In the genomic region with DNA sequence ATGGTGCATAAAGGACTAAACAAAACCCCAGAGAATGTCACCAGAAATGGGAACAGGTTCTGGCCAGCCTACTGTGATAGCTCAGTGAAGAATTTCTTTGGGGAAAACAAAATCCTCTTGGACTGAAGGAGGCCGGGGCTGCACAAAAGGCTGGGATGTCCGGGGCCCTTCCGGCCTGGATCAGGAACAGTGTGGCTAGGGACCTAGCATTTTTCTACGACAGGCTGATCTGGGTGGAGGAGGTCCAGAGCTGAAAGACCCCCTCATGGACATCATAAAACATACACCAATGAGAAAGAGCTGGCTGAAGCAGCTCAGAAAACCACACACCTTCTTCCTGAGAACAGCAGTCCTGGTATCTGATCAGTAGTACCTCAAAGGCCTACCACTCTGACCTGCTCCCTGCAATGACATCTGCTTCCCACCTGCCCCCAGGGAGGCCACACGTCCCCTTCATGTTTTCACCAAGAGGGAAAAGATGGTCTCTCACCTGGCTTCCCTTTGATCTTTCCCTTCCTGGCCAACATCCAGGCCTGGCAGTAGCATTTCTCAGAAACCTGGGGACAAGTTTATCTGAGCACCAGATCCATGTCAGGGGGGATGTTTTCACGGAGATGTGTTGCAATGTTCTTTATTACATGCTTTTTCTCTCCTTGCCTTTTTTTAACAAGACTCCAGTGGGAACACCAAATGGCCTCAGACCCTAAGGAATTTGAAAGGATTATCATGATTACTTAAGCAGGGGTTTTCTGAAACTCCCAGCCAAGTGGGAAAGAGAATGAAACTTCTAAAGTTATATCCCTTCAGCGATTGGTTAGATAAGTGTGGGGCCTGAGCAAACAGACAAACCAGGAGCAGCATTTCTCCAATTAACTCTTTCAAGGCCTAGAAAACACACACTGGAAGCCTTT, we compare ENCODE assay signal across 1 cellular context.
A peak's percentile ranks its signal among the peaks of the same experiment; 100 is the strongest.
TF ChIP-seq lines count a peak whose summit lies in the region.

No MANE protein-coding gene starts in this region.

TF ChIP-seq in HepG2, 621 proteins besides CTCF, POLR2A, EP300 and RAD21 (continued from another document and continues in another):
- TF ChIP-seq ZNF281 (CRISPR knock-in tag; IDR thresholded peaks at IDR 0.05; ENCODE audit: borderline replicate concordance) (peak; percentile 37; the same call in 1 of the 2 replicates), PHF8 (CRISPR knock-in tag; IDR thresholded peaks at IDR 0.05) (peak; percentile 19; the same call in 1 of the 2 replicates), THAP7 (CRISPR knock-in tag; IDR thresholded peaks at IDR 0.05) (0 out of 2 replicates have a peak, but pooled peaks have one; percentile 32), TCF7 (IDR thresholded peaks at IDR 0.05; ENCODE audit: low read depth) (peak; percentile 84), LCORL (IDR thresholded peaks at IDR 0.05) (no peak), LCORL (CRISPR knock-in tag; IDR thresholded peaks at IDR 0.05) (peak; percentile 52; the same call in 1 of the 2 replicates), ZNF710 (CRISPR knock-in tag; IDR thresholded peaks at IDR 0.05; ENCODE audit: borderline replicate concordance) (peak; percentile 82; the same call in 1 of the 2 replicates), GATAD2A (CRISPR knock-in tag; IDR thresholded peaks at IDR 0.05) (peak; percentile 75), NFIC (IDR thresholded peaks at IDR 0.05; ENCODE audit: low read length) (peak; percentile 78; the same call in 1 of the 2 replicates), SAP130 (CRISPR knock-in tag; IDR thresholded peaks at IDR 0.05; ENCODE audit: low read depth) (peak; percentile 52; the same call in 1 of the 2 replicates), TFDP2 (CRISPR knock-in tag; IDR thresholded peaks at IDR 0.05) (no peak), THAP11 (CRISPR knock-in tag; IDR thresholded peaks at IDR 0.05) (peak; percentile 36; the same call in 1 of the 2 replicates), ZNF496 (CRISPR knock-in tag; IDR thresholded peaks at IDR 0.05; ENCODE audit: insufficient replicate concordance) (no peak), POLR2G (IDR thresholded peaks at IDR 0.05; ENCODE audit: low read depth, low read length) (0 out of 2 replicates have a peak, but pooled peaks have one; percentile 37), CEBPB (IDR thresholded peaks at IDR 0.05; ENCODE audit: borderline replicate concordance, low read depth, low read length) (peak; percentile 31; the same call in 1 of the 2 replicates), ASH2L (IDR thresholded peaks at IDR 0.05; ENCODE audit: insufficient read length, low read depth, low read length) (peak; percentile 64), HCFC1 (IDR thresholded peaks at IDR 0.05; ENCODE audit: low read depth, low read length) (no peak), FOXK1 (CRISPR knock-in tag; IDR thresholded peaks at IDR 0.05; ENCODE audit: borderline replicate concordance, low read depth) (peak; percentile 59; the same call in 1 of the 2 replicates), NCOA2 (CRISPR knock-in tag; IDR thresholded peaks at IDR 0.05) (peak; percentile 58), PATZ1 (CRISPR knock-in tag; IDR thresholded peaks at IDR 0.05) (peak; percentile 66), BCL6 (CRISPR knock-in tag; IDR thresholded peaks at IDR 0.05) (peak; percentile 43), ZBTB38 (CRISPR knock-in tag; IDR thresholded peaks at IDR 0.05) (0 out of 2 replicates have a peak, but pooled peaks have one; percentile 39), MED1 (CRISPR knock-in tag; IDR thresholded peaks at IDR 0.05) (peak; percentile 71), RXRB (CRISPR knock-in tag; IDR thresholded peaks at IDR 0.05; ENCODE audit: borderline replicate concordance) (peak; percentile 71; the same call in 1 of the 2 replicates), SIX1 (CRISPR knock-in tag; IDR thresholded peaks at IDR 0.05; ENCODE audit: borderline replicate concordance) (0 out of 2 replicates have a peak, but pooled peaks have one; percentile 16), CHD4 (IDR thresholded peaks at IDR 0.05; ENCODE audit: borderline replicate concordance, low read length) (peak; percentile 46; the same call in 1 of the 2 replicates), CBX1 (IDR thresholded peaks at IDR 0.05; ENCODE audit: low read depth) (no peak), ZBTB33 (CRISPR knock-in tag; IDR thresholded peaks at IDR 0.05) (0 out of 2 replicates have a peak, but pooled peaks have one; percentile 16), PLRG1 (conservative IDR thresholded peaks at IDR 0.05) (no peak)
- TF ChIP-seq, protein P1, sequence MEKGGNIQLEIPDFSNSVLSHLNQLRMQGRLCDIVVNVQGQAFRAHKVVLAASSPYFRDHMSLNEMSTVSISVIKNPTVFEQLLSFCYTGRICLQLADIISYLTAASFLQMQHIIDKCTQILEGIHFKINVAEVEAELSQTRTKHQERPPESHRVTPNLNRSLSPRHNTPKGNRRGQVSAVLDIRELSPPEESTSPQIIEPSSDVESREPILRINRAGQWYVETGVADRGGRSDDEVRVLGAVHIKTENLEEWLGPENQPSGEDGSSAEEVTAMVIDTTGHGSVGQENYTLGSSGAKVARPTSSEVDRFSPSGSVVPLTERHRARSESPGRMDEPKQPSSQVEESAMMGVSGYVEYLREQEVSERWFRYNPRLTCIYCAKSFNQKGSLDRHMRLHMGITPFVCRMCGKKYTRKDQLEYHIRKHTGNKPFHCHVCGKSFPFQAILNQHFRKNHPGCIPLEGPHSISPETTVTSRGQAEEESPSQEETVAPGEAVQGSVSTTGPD (CRISPR knock-in tag; IDR thresholded peaks at IDR 0.05): peak; percentile 46; the same call in 1 of the 2 replicates
- TF ChIP-seq, protein P2, sequence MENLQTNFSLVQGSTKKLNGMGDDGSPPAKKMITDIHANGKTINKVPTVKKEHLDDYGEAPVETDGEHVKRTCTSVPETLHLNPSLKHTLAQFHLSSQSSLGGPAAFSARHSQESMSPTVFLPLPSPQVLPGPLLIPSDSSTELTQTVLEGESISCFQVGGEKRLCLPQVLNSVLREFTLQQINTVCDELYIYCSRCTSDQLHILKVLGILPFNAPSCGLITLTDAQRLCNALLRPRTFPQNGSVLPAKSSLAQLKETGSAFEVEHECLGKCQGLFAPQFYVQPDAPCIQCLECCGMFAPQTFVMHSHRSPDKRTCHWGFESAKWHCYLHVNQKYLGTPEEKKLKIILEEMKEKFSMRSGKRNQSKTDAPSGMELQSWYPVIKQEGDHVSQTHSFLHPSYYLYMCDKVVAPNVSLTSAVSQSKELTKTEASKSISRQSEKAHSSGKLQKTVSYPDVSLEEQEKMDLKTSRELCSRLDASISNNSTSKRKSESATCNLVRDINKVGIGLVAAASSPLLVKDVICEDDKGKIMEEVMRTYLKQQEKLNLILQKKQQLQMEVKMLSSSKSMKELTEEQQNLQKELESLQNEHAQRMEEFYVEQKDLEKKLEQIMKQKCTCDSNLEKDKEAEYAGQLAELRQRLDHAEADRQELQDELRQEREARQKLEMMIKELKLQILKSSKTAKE (CRISPR knock-in tag; IDR thresholded peaks at IDR 0.05; ENCODE audit: borderline replicate concordance): 0 out of 2 replicates have a peak, but pooled peaks have one; percentile 38
- TF ChIP-seq, protein P3, sequence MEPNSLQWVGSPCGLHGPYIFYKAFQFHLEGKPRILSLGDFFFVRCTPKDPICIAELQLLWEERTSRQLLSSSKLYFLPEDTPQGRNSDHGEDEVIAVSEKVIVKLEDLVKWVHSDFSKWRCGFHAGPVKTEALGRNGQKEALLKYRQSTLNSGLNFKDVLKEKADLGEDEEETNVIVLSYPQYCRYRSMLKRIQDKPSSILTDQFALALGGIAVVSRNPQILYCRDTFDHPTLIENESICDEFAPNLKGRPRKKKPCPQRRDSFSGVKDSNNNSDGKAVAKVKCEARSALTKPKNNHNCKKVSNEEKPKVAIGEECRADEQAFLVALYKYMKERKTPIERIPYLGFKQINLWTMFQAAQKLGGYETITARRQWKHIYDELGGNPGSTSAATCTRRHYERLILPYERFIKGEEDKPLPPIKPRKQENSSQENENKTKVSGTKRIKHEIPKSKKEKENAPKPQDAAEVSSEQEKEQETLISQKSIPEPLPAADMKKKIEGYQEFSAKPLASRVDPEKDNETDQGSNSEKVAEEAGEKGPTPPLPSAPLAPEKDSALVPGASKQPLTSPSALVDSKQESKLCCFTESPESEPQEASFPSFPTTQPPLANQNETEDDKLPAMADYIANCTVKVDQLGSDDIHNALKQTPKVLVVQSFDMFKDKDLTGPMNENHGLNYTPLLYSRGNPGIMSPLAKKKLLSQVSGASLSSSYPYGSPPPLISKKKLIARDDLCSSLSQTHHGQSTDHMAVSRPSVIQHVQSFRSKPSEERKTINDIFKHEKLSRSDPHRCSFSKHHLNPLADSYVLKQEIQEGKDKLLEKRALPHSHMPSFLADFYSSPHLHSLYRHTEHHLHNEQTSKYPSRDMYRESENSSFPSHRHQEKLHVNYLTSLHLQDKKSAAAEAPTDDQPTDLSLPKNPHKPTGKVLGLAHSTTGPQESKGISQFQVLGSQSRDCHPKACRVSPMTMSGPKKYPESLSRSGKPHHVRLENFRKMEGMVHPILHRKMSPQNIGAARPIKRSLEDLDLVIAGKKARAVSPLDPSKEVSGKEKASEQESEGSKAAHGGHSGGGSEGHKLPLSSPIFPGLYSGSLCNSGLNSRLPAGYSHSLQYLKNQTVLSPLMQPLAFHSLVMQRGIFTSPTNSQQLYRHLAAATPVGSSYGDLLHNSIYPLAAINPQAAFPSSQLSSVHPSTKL (CRISPR knock-in tag; IDR thresholded peaks at IDR 0.05): peak; percentile 77
